ENCODE assay signal across 23 cellular contexts in genomic region chr11:69419662-69420061, GRCh38.
DNase-seq lines count a peak whose midpoint lies in the region; ATAC-seq and TF ChIP-seq lines count a peak whose summit lies in the region.
"Had no signal": no experiment of that assay in that cellular context is flagged by ENCODE, and none has a peak within 500 bp of the region (broad histone marks: within the 10 kb centered on the region; RNA-seq: fewer than 3 reads in every experiment).

No MANE protein-coding gene starts in this region.

- intact Hi-C loops in Panc1 (cut with micrococcal nuclease; ENCODE audit: unreplicated experiment): no loop called here
- intact Hi-C loops in thyroid gland (cut with DNase I): no loop called here

- CTCF ChIA-PET in AG04450 (lab: Charles Lee) (interaction anchor here (1.3 kb wide), 1 partner anchor 288 kb away, joined by 3 read pairs; no protein-coding TSS in a partner anchor), Panc1 (lab: Charles Lee) (no interaction called here)

- no peak overlapping the region for H3K27ac Mint-ChIP-seq in stimulated activated memory B cell treated with anti-CD40 and anti-IgM and Interleukin-4, amounts not matched to agents 10 μg/mL and 1 μg/mL and 100 μg/mL, for 72 hours
- H3K27ac Mint-ChIP-seq: activated CD4-positive, alpha-beta memory T cell treated with anti-CD3 and anti-CD28 coated beads, Interleukin-2, amount 10 ng/mL, durations not matched to agents 7 days and 5 days; CD4-positive, CD25-positive, alpha-beta regulatory T cell; nephron progenitor cell had no signal

- H3K27me3 ChIP-seq in AG04450 (ENCODE audit: control insufficient read depth, insufficient read depth, low read length) (no peaks in the 10 kb centered on the region), Panc1 (ENCODE audit: control insufficient read depth, insufficient read depth, low read length) (no peaks in the 10 kb centered on the region), trophoblast cell (ENCODE audit: insufficient read depth, low read length) (no peaks in the 10 kb centered on the region), thyroid gland (no peaks in the 10 kb centered on the region)

- H3K27me3 Mint-ChIP-seq in stimulated activated memory B cell treated with anti-CD40 and anti-IgM and Interleukin-4, amounts not matched to agents 10 μg/mL and 1 μg/mL and 100 μg/mL, for 72 hours: peaks cover 14% of the 10 kb centered on the region
- H3K27me3 Mint-ChIP-seq: CD4-positive, CD25-positive, alpha-beta regulatory T cell had no signal

- no peaks in the 10 kb centered on the region for H3K4me1 Mint-ChIP-seq in stimulated activated memory B cell treated with anti-CD40 and anti-IgM and Interleukin-4, amounts not matched to agents 10 μg/mL and 1 μg/mL and 100 μg/mL, for 72 hours
- H3K4me1 Mint-ChIP-seq: activated CD4-positive, alpha-beta memory T cell treated with anti-CD3 and anti-CD28 coated beads, Interleukin-2, amount 10 ng/mL, durations not matched to agents 7 days and 5 days; CD4-positive, CD25-positive, alpha-beta regulatory T cell; central memory CD8-positive, alpha-beta T cell had no signal

- BruUV-seq in Panc1 (replicated peaks; lab: Mats Ljungman, UMichigan): no TSS peak

- TF ChIP-seq CTCF in AG04450 (IDR thresholded peaks at IDR 0.05; ENCODE audit: low read depth, low read length) (no peak), Panc1 (IDR thresholded peaks at IDR 0.05) (no peak), fibroblast of villous mesenchyme (IDR thresholded peaks at IDR 0.05; ENCODE audit: insufficient read depth, low read depth, low read length) (no peak), thyroid gland (IDR thresholded peaks at IDR 0.05) (no peak)

- H3K4ac ChIP-seq in trophoblast cell (ENCODE audit: low read depth, low read length): peak overlapping the region; percentile 54

- in situ Hi-C loops in Panc1 (cut with HindIII; ENCODE audit: low pct_unique_long_range_greater_than_20kb, low sequenced_read_pairs): no loop called here

- H3K14ac ChIP-seq in trophoblast cell (ENCODE audit: low read length): peak overlapping the region; percentile 57

- no peak overlapping the region for H3K9ac ChIP-seq in trophoblast cell (ENCODE audit: low read length)

- H2AFZ ChIP-seq in trophoblast cell (ENCODE audit: insufficient read depth, low read length, poor library complexity): peak overlapping the region; percentile 12

- peak overlapping the region; percentile 80 for H4K91ac ChIP-seq in trophoblast cell (ENCODE audit: low read depth, low read length)

- H3K18ac ChIP-seq in trophoblast cell (ENCODE audit: low read length): peak overlapping the region; percentile 28

- H3K4me3 ChIP-seq in AG04450 (ENCODE audit: low read depth, low read length) (no peak overlapping the region), Panc1 (ENCODE audit: low read depth in 2 of 2, low read length in 2 of 2) (no peak overlapping the region), fibroblast of villous mesenchyme (ENCODE audit: low read depth, low read length) (no peak overlapping the region), trophoblast cell (ENCODE audit: low read depth, low read length) (no peak overlapping the region), thyroid gland (replicated peaks in 1 of 3) (no peak overlapping the region)
- H3K4me3 ChIP-seq: gastrocnemius medialis, psoas muscle, SK-N-MC had no signal

- H2BK5ac ChIP-seq in trophoblast cell (ENCODE audit: low read depth, low read length, poor library complexity): peak overlapping the region; percentile 28

- H2BK120ac ChIP-seq in trophoblast cell (ENCODE audit: insufficient read depth, low read length, poor library complexity): peak overlapping the region; percentile 74

- peak overlapping the region; percentile 90 for H2AK5ac ChIP-seq in trophoblast cell (ENCODE audit: low read length)

- no peak overlapping the region for H3K4me2 ChIP-seq in trophoblast cell (ENCODE audit: low read length)

- peak overlapping the region; percentile 59 for H4K8ac ChIP-seq in trophoblast cell (ENCODE audit: low read depth, low read length)

- no CpG with 5 or more reads among the region's 17 CpGs for WGBS in trophoblast cell (ENCODE audit: extremely low coverage, insufficient coverage, insufficient read length)
- WGBS in thyroid gland, 2 donors: 74 to 76% methylated on average over 12 to 17 of the region's 17 CpGs

- H2BK12ac ChIP-seq in trophoblast cell (ENCODE audit: low read length): peak overlapping the region; percentile 97

- peaks cover 15% of the 10 kb centered on the region for H3K4me1 ChIP-seq in Panc1 (ENCODE audit: control insufficient read depth, insufficient read depth, low read length)
- H3K4me1 ChIP-seq in trophoblast cell (ENCODE audit: control insufficient read depth in 1 of 2, insufficient read depth in 2 of 2, low read length in 2 of 2): peaks cover 9 to 23% of the 10 kb centered on the region in 2 experiments
- peaks cover 0 to 9% of the 10 kb centered on the region in 2 donors for H3K4me1 ChIP-seq in thyroid gland
- H3K4me1 ChIP-seq: psoas muscle had no signal

- DNase-seq in AG04450 (ENCODE audit: low read depth, low spot score) (no peak), Panc1 (ENCODE audit: low read depth, low spot score) (no peak), fibroblast of villous mesenchyme (ENCODE audit: low read depth) (peak; percentile 30), trophoblast cell (peak in 1 of 2 donors; percentile 22), thyroid gland (no peak), substantia nigra (lab: John Stamatoyannopoulos, UW) (no peak)
- DNase-seq: activated CD4-positive, alpha-beta memory T cell treated with anti-CD3 and anti-CD28 coated beads, Interleukin-2, amount 10 ng/mL, durations not matched to agents 7 days and 5 days; activated CD4-positive, CD25-positive, alpha-beta regulatory T cell; activated gamma-delta T cell treated with Interleukin-2 at 50 U/mL for 16 hours; amygdala; CD4-positive, CD25-positive, alpha-beta regulatory T cell; erythroblast; gastrocnemius medialis; KBM-7; midbrain; NCI-H1930; nephron progenitor cell; OCI-M1; psoas muscle had no signal

- H3K4me3 Mint-ChIP-seq in stimulated activated memory B cell treated with anti-CD40 and anti-IgM and Interleukin-4, amounts not matched to agents 10 μg/mL and 1 μg/mL and 100 μg/mL, for 72 hours: no peak overlapping the region
- H3K4me3 Mint-ChIP-seq: activated CD4-positive, alpha-beta memory T cell treated with anti-CD3 and anti-CD28 coated beads, Interleukin-2, amount 10 ng/mL, durations not matched to agents 7 days and 5 days; CD4-positive, CD25-positive, alpha-beta regulatory T cell; central memory CD8-positive, alpha-beta T cell; nephron progenitor cell had no signal

- H3K9me3 ChIP-seq in AG04450 (ENCODE audit: control insufficient read depth, insufficient read depth, low read length): peaks cover 3% of the 10 kb centered on the region
- H3K9me3 ChIP-seq in Panc1 (ENCODE audit: control insufficient read depth, insufficient read depth, low read depth, low read length): peaks cover 4% of the 10 kb centered on the region
- no peaks in the 10 kb centered on the region for H3K9me3 ChIP-seq in trophoblast cell (ENCODE audit: insufficient read depth, low read depth, low read length)
- no peaks in the 10 kb centered on the region for H3K9me3 ChIP-seq in thyroid gland
- H3K9me3 ChIP-seq: psoas muscle had no signal

- no peak overlapping the region for H4K12ac ChIP-seq in trophoblast cell (ENCODE audit: low read depth, low read length)

- H3K27ac ChIP-seq in AG04450 (ENCODE audit: low read depth, low read length) (peak overlapping the region; percentile 94), Panc1 (ENCODE audit: low read length) (peak overlapping the region; percentile 92), trophoblast cell (ENCODE audit: low read depth, low read length) (no peak overlapping the region), thyroid gland (no peak overlapping the region), substantia nigra (ENCODE audit: low read depth, low read length, poor library complexity, severe bottlenecking) (no peak overlapping the region)
- H3K27ac ChIP-seq: gastrocnemius medialis, psoas muscle, SK-N-MC had no signal

- peaks cover 3% of the 10 kb centered on the region for H3K9me3 Mint-ChIP-seq in stimulated activated memory B cell treated with anti-CD40 and anti-IgM and Interleukin-4, amounts not matched to agents 10 μg/mL and 1 μg/mL and 100 μg/mL, for 72 hours
- H3K9me3 Mint-ChIP-seq: central memory CD8-positive, alpha-beta T cell had no signal

- no peaks in the 10 kb centered on the region for H3K36me3 ChIP-seq in Panc1 (ENCODE audit: control insufficient read depth, insufficient read depth, low read length)
- H3K36me3 ChIP-seq in trophoblast cell (ENCODE audit: control insufficient read depth in 1 of 2, insufficient read depth in 2 of 2, low read length in 2 of 2): no peaks in the 10 kb centered on the region
- no peaks in the 10 kb centered on the region for H3K36me3 ChIP-seq in thyroid gland
- H3K36me3 ChIP-seq: gastrocnemius medialis had no signal

- H3K36me3 Mint-ChIP-seq in stimulated activated memory B cell treated with anti-CD40 and anti-IgM and Interleukin-4, amounts not matched to agents 10 μg/mL and 1 μg/mL and 100 μg/mL, for 72 hours: no peaks in the 10 kb centered on the region
- H3K36me3 Mint-ChIP-seq: CD4-positive, CD25-positive, alpha-beta regulatory T cell had no signal

- POLR2A ChIA-PET in AG04450 (lab: Yijun Ruan, JAX): interaction anchor here (0.9 to 1.8 kb wide), 3 partner anchors 24 to 222 kb away, joined by 3 to 4 read pairs (median 4); no protein-coding TSS in a partner anchor
- POLR2A ChIA-PET in Panc1 (lab: Charles Lee): interaction anchor here (1.2 to 1.6 kb wide), 2 partner anchors 9 to 37 kb away, joined by 3 read pairs; no protein-coding TSS in a partner anchor

- H3K79me1 ChIP-seq in trophoblast cell (ENCODE audit: low read length): peaks cover 23% of the 10 kb centered on the region

- no peak for TF ChIP-seq POLR2A in thyroid gland (IDR thresholded peaks at IDR 0.05)

- no peak overlapping the region for H3K23ac ChIP-seq in trophoblast cell (ENCODE audit: low read length)

- peaks cover 1% of the 10 kb centered on the region for H3K79me2 ChIP-seq in trophoblast cell (ENCODE audit: control insufficient read depth, insufficient read depth, low read length, poor library complexity)

- ATAC-seq in Panc1: no peak
- ATAC-seq in activated CD4-positive, CD25-positive, alpha-beta regulatory T cell treated with anti-CD3 and anti-CD28 coated beads, Interleukin-2, amount 50 U/mL, for 24 hours: no peak
- no peak for ATAC-seq in stimulated activated memory B cell treated with anti-CD40 and anti-IgM and Interleukin-4, amounts not matched to agents 10 μg/mL and 1 μg/mL and 100 μg/mL, for 72 hours
- ATAC-seq: gastrocnemius medialis had no signal

Comparison
In these comparisons a context has a peak if more than half of its experiments do, and no peak if none do; other contexts are left out.
1. H3K27ac ChIP-seq: peak in AG04450 (single experiment) and Panc1 (single experiment); none in trophoblast cell (single experiment), thyroid gland (0 of 3) and substantia nigra (single experiment).